In genomic region chr1:228958741-228959140, GRCh38 we compare ENCODE assay signal across 32 cellular contexts.
DNase-seq lines count a peak whose midpoint lies in the region; ATAC-seq, FAIRE-seq and TF ChIP-seq lines count a peak whose summit lies in the region.
"Had no signal": no experiment of that assay in that cellular context is flagged by ENCODE, and none has a peak within 500 bp of the region (broad histone marks: within the 10 kb centered on the region; RNA-seq: fewer than 3 reads in every experiment).

No MANE protein-coding gene starts in this region.

- no peaks in the 10 kb centered on the region for H3K27me3 ChIP-seq in IMR-90 (ENCODE audit: control insufficient read depth, insufficient read depth, low read length)
- H3K27me3 ChIP-seq: Peyer's patch had no signal

- no peak overlapping the region for H4K8ac ChIP-seq in IMR-90 (ENCODE audit: low read depth in 2 of 2, low read length in 2 of 2)

- peaks cover 5% of the 10 kb centered on the region for H3K36me3 Mint-ChIP-seq in type B pancreatic cell
- H3K36me3 Mint-ChIP-seq in activated T-helper 1 cell treated with anti-CD3 and anti-CD28 coated beads, Interleukin-12 subunit alpha, Interleukin-12 subunit beta, Interleukin-2, Interleukin-4 antibody, amounts not matched to agents 30 ng/mL and 10 ng/mL and 1 ng/mL, durations not matched to agents 14 hours and 24 hours and 36 hours (ENCODE audit: low read depth): no peaks in the 10 kb centered on the region
- H3K36me3 Mint-ChIP-seq: CD8-positive, alpha-beta T cell had no signal

- no peak overlapping the region for H3K14ac ChIP-seq in IMR-90 (replicated peaks; ENCODE audit: low read depth, low read length)

- TF ChIP-seq RAD21 in IMR-90 (IDR thresholded peaks at IDR 0.05; ENCODE audit: low read length): no peak

- no peaks in the 10 kb centered on the region for H4K20me1 ChIP-seq in IMR-90 (ENCODE audit: insufficient read depth, low read length)

- H3K79me1 ChIP-seq in IMR-90 (ENCODE audit: low read depth in 1 of 2, low read length in 2 of 2): no peaks in the 10 kb centered on the region

- H3K4ac ChIP-seq in IMR-90 (ENCODE audit: low read depth, low read length): no peak overlapping the region

- H3K18ac ChIP-seq in IMR-90 (ENCODE audit: low read depth, low read length): no peak overlapping the region

- in situ Hi-C loops in IMR-90 (cut with MboI; ENCODE audit: low sequenced_read_pairs): no loop called here

- peaks cover 7% of the 10 kb centered on the region for H3K4me1 ChIP-seq in IMR-90 (ENCODE audit: control insufficient read depth, insufficient read depth, low read length)
- H3K4me1 ChIP-seq: HAP-1, Peyer's patch had no signal

- peaks cover 12% of the 10 kb centered on the region for H3K9me3 Mint-ChIP-seq in type B pancreatic cell
- no peaks in the 10 kb centered on the region for H3K9me3 Mint-ChIP-seq in activated T-helper 1 cell treated with anti-CD3 and anti-CD28 coated beads, Interleukin-12 subunit alpha, Interleukin-12 subunit beta, Interleukin-2, Interleukin-4 antibody, amounts not matched to agents 30 ng/mL and 10 ng/mL and 1 ng/mL, durations not matched to agents 14 hours and 24 hours and 36 hours
- H3K9me3 Mint-ChIP-seq: CD8-positive, alpha-beta T cell had no signal

- H3K4me3 Mint-ChIP-seq in type B pancreatic cell: no peak overlapping the region
- no peak overlapping the region for H3K4me3 Mint-ChIP-seq in activated T-helper 1 cell treated with anti-CD3 and anti-CD28 coated beads, Interleukin-12 subunit alpha, Interleukin-12 subunit beta, Interleukin-2, Interleukin-4 antibody, amounts not matched to agents 30 ng/mL and 10 ng/mL and 1 ng/mL, durations not matched to agents 14 hours and 24 hours and 36 hours
- H3K4me3 Mint-ChIP-seq: B cell; CD8-positive, alpha-beta T cell; IgD-negative memory B cell had no signal

- TF ChIP-seq CTCF in IMR-90 (conservative IDR thresholded peaks at IDR 0.05; ENCODE audit: low read depth, low read length) (no peak), coronary artery (IDR thresholded peaks at IDR 0.05) (no peak), type B pancreatic cell (conservative IDR thresholded peaks at IDR 0.05) (no peak)

- intact Hi-C loops in IMR-90 (cut with micrococcal nuclease): no loop called here
- intact Hi-C loops in activated T-helper 1 cell treated with anti-CD3 and anti-CD28 coated beads, Interleukin-12 subunit alpha, Interleukin-12 subunit beta, Interleukin-2, Interleukin-4 antibody, amounts not matched to agents 30 ng/mL and 10 ng/mL and 1 ng/mL, durations not matched to agents 14 hours and 24 hours and 36 hours (cut with micrococcal nuclease): no loop called here

- DNase-seq in IMR-90 (no peak), coronary artery (ENCODE audit: low spot score) (peak; percentile 7), islet precursor cell (peak; percentile 38), type B pancreatic cell (ENCODE audit: extremely low spot score, unreplicated experiment) (no peak), amniotic stem cell (lab: John Stamatoyannopoulos, UW) (no peak), GM19239 (ENCODE audit: insufficient read length, low spot score) (no peak)
- no peak for DNase-seq in activated T-helper 1 cell treated with anti-CD3 and anti-CD28 coated beads, Interleukin-12 subunit alpha, Interleukin-12 subunit beta, Interleukin-2, Interleukin-4 antibody, amounts not matched to agents 30 ng/mL and 10 ng/mL and 1 ng/mL, durations not matched to agents 14 hours and 24 hours and 36 hours (ENCODE audit: low spot score)
- DNase-seq: CD8-positive, alpha-beta T cell; DMS 273 treated with DMSO at 0.1 percent for 48 hours; DMS79; EL; GDM1; GOT3; MM.1S; NCI-H1048; NCI-H1417 treated with DMSO at 0.1 percent for 48 hours; NCI-H1694 treated with DMSO at 0.1 percent for 48 hours; NCI-H2081; NCI-H2171; NCI-H226; NCI-H510A; NCI-H69; OCI-M1; Peyer's patch; SHP77 treated with DMSO at 0.1 percent for 48 hours had no signal

- CTCF ChIA-PET in IMR-90 (lab: Yijun Ruan, JAX): no interaction called here

- H2AK9ac ChIP-seq in IMR-90 (replicated peaks; ENCODE audit: low read depth, low read length, poor library complexity): no peak overlapping the region

- no peak overlapping the region for H2AFZ ChIP-seq in IMR-90 (replicated peaks; ENCODE audit: low read length, poor library complexity)

- H4K5ac ChIP-seq in IMR-90 (ENCODE audit: low read depth, low read length): no peak overlapping the region

- H2BK5ac ChIP-seq in IMR-90 (ENCODE audit: low read depth, low read length, poor library complexity, severe bottlenecking): no peak overlapping the region

- H3K4me3 ChIP-seq in IMR-90 (ENCODE audit: insufficient read depth, low read depth, low read length) (no peak overlapping the region), coronary artery (no peak overlapping the region)
- H3K4me3 ChIP-seq: A549, GM12878, HAP-1, Peyer's patch had no signal

- TF ChIP-seq POLR2A in IMR-90 (IDR thresholded peaks at IDR 0.05; ENCODE audit: low read depth, low read length): no peak

- no peak overlapping the region for H4K91ac ChIP-seq in IMR-90 (ENCODE audit: insufficient read depth, low read depth, low read length)

- no peaks in the 10 kb centered on the region for H3K27me3 Mint-ChIP-seq in type B pancreatic cell
- peaks cover 6% of the 10 kb centered on the region for H3K27me3 Mint-ChIP-seq in activated T-helper 1 cell treated with anti-CD3 and anti-CD28 coated beads, Interleukin-12 subunit alpha, Interleukin-12 subunit beta, Interleukin-2, Interleukin-4 antibody, amounts not matched to agents 30 ng/mL and 10 ng/mL and 1 ng/mL, durations not matched to agents 14 hours and 24 hours and 36 hours (ENCODE audit: insufficient read depth)

- peak overlapping the region; percentile 26 for H3K27ac Mint-ChIP-seq in type B pancreatic cell
- H3K27ac Mint-ChIP-seq in activated T-helper 1 cell treated with anti-CD3 and anti-CD28 coated beads, Interleukin-12 subunit alpha, Interleukin-12 subunit beta, Interleukin-2, Interleukin-4 antibody, amounts not matched to agents 30 ng/mL and 10 ng/mL and 1 ng/mL, durations not matched to agents 14 hours and 24 hours and 36 hours: no peak overlapping the region
- H3K27ac Mint-ChIP-seq: B cell; CD8-positive, alpha-beta T cell; IgD-negative memory B cell had no signal

- H3K9ac ChIP-seq in IMR-90 (ENCODE audit: low read depth, low read length): no peak overlapping the region
- H3K9ac ChIP-seq: KMS-11 had no signal

- H3K23ac ChIP-seq in IMR-90 (ENCODE audit: low read depth, low read length): no peak overlapping the region

- no peak for FAIRE-seq in GM19239 (lab: Jason Lieb, UNC)
- FAIRE-seq: A549, GM12878 had no signal

- no TSS peak for BruUV-seq in IMR-90 (replicated peaks; lab: Mats Ljungman, UMichigan)

- H3K9me1 ChIP-seq in IMR-90 (ENCODE audit: insufficient read depth, low read length): peaks cover 5% of the 10 kb centered on the region

- peaks cover 29% of the 10 kb centered on the region for H3K4me1 Mint-ChIP-seq in type B pancreatic cell (ENCODE audit: unreplicated experiment)
- no peaks in the 10 kb centered on the region for H3K4me1 Mint-ChIP-seq in activated T-helper 1 cell treated with anti-CD3 and anti-CD28 coated beads, Interleukin-12 subunit alpha, Interleukin-12 subunit beta, Interleukin-2, Interleukin-4 antibody, amounts not matched to agents 30 ng/mL and 10 ng/mL and 1 ng/mL, durations not matched to agents 14 hours and 24 hours and 36 hours (ENCODE audit: low read depth)
- H3K4me1 Mint-ChIP-seq: B cell, IgD-negative memory B cell had no signal

- peak overlapping the region; percentile 31; the same call in 1 of the 2 replicates for H2BK20ac ChIP-seq in IMR-90 (ENCODE audit: low read depth, low read length)

- no peak overlapping the region for H3K56ac ChIP-seq in IMR-90 (ENCODE audit: extremely low read depth, insufficient read depth, low read length)

- WGBS in IMR-90 (ENCODE audit: extremely low coverage in 2 of 2, insufficient read length in 1 of 2), 2 experiments: no CpG with 5 or more reads among the region's 2 CpGs

- no peak for ATAC-seq in IMR-90 (ENCODE audit: low read depth)
- ATAC-seq: A549; CD8-positive, alpha-beta T cell; GM12878 had no signal

- no peak overlapping the region for H2BK15ac ChIP-seq in IMR-90 (ENCODE audit: low read depth, low read length)

- H3K9me3 ChIP-seq in IMR-90 (ENCODE audit: control insufficient read depth, insufficient read depth, low read length): no peaks in the 10 kb centered on the region
- H3K9me3 ChIP-seq: HAP-1, Peyer's patch had no signal

- no peak overlapping the region for H2BK120ac ChIP-seq in IMR-90 (ENCODE audit: low read depth, low read length)

- POLR2A ChIA-PET in IMR-90 (lab: Charles Lee; ENCODE audit: unreplicated experiment): no interaction called here

- H3K27ac ChIP-seq in IMR-90 (ENCODE audit: insufficient read depth, low read length): no peak overlapping the region
- H3K27ac ChIP-seq in coronary artery: no peak overlapping the region
- H3K27ac ChIP-seq: A549, C4-2B, KMS-11, Peyer's patch had no signal

- no peaks in the 10 kb centered on the region for H3K36me3 ChIP-seq in IMR-90 (ENCODE audit: control insufficient read depth, insufficient read depth, low read length)
- H3K36me3 ChIP-seq: HAP-1, Peyer's patch had no signal

- dilution Hi-C loops in IMR-90 (cut with HindIII; ENCODE audit: low sequenced_read_pairs, unreplicated experiment): no loop called here

- no peak overlapping the region for H2AK5ac ChIP-seq in IMR-90 (ENCODE audit: low read depth, low read length)

- H3K4me2 ChIP-seq in IMR-90 (ENCODE audit: low read depth, low read length): no peak overlapping the region
- H3K4me2 ChIP-seq: A549, KMS-11 had no signal

TF ChIP-seq in IMR-90, 13 proteins besides CTCF, POLR2A, EP300 and RAD21 (continues in another document):
- no peak for TF ChIP-seq RCOR1 (IDR thresholded peaks at IDR 0.05; ENCODE audit: insufficient replicate concordance, low read length)
- TF ChIP-seq CHD1 (IDR thresholded peaks at IDR 0.05; ENCODE audit: low read depth, low read length): no peak
- no peak for TF ChIP-seq RFX5 (IDR thresholded peaks at IDR 0.05; ENCODE audit: low read depth, low read length)
- no peak for TF ChIP-seq SMC3 (IDR thresholded peaks at IDR 0.05; ENCODE audit: low read depth, low read length)
- TF ChIP-seq USF2 (IDR thresholded peaks at IDR 0.05; ENCODE audit: low read depth, low read length): no peak
- TF ChIP-seq MAZ (IDR thresholded peaks at IDR 0.05; ENCODE audit: borderline replicate concordance, low read depth, low read length): no peak
- no peak for TF ChIP-seq MXI1 (IDR thresholded peaks at IDR 0.05; ENCODE audit: borderline replicate concordance, low read depth, low read length)
- TF ChIP-seq NFE2L2 (IDR thresholded peaks at IDR 0.05; ENCODE audit: low read depth, low read length): no peak

Comparison
In these comparisons a context has a peak if more than half of its experiments do, and no peak if none do; other contexts are left out.
1. DNase-seq: peak in coronary artery (single experiment) and islet precursor cell (single experiment); none in IMR-90 (single experiment), type B pancreatic cell (single experiment), amniotic stem cell (single experiment), activated T-helper 1 cell treated with anti-CD3 and anti-CD28 coated beads, Interleukin-12 subunit alpha, Interleukin-12 subunit beta, Interleukin-2, Interleukin-4 antibody, amounts not matched to agents 30 ng/mL and 10 ng/mL and 1 ng/mL, durations not matched to agents 14 hours and 24 hours and 36 hours (single experiment) and GM19239 (single experiment).